ENCODE assay signal across 9 cellular contexts in genomic region chr4:90357117-90357710, GRCh38.
A peak's percentile ranks its signal among the peaks of the same experiment; 100 is the strongest.
DNase-seq lines count a peak whose midpoint lies in the region; ATAC-seq and TF ChIP-seq lines count a peak whose summit lies in the region.
"Had no signal": no experiment of that assay in that cellular context is flagged by ENCODE, and none has a peak within 500 bp of the region (broad histone marks: within the 10 kb centered on the region; RNA-seq: fewer than 3 reads in every experiment).

No MANE protein-coding gene starts in this region.

- H3K4me3 ChIP-seq in HFF-Myc (replicated peaks; ENCODE audit: low read depth, low read length), result no peak overlapping the region
- H3K4me3 ChIP-seq in neural progenitor cell, result no peak overlapping the region
- H3K4me3 ChIP-seq: skin epidermis had no signal

- no peaks in the 10 kb centered on the region for H3K9me3 Mint-ChIP-seq in neural progenitor cell
- H3K9me3 Mint-ChIP-seq in activated T-helper 2 cell treated with anti-CD3 and anti-CD28 coated beads, Interferon-gamma antibody, Interleukin-2, Interleukin-4, amounts not matched to agents 10 μg/mL and 5 μg/mL and 100 μg/mL, durations not matched to agents 14 hours and 24 hours and 36 hours, result no peaks in the 10 kb centered on the region

- TF ChIP-seq CTCF in HFF-Myc (IDR thresholded peaks at IDR 0.05; ENCODE audit: low read depth, low read length, missing control alignments) (peak; percentile 12), neural progenitor cell (IDR thresholded peaks at IDR 0.05) (peak; percentile 79)

- peak overlapping the region; percentile 50 for H2AFZ ChIP-seq in neural progenitor cell (replicated peaks)

- H3K36me3 ChIP-seq in neural progenitor cell, result no peaks in the 10 kb centered on the region

- no peak overlapping the region for H3K27ac ChIP-seq in neural progenitor cell
- H3K27ac ChIP-seq: skin epidermis had no signal

- no peak for ATAC-seq in GM19463 (IDR thresholded peaks at IDR 0.05; ENCODE audit: unreplicated experiment)

- DNase-seq in DMS 273 (lab: John Stamatoyannopoulos, UW; ENCODE audit: unreplicated experiment) (peak; percentile 61), HFF-Myc (ENCODE audit: extremely low read depth, low read depth) (peak; percentile 6), NCI-H774 (lab: John Stamatoyannopoulos, UW) (peak; percentile 0), dermis blood vessel endothelial cell (peak; percentile 73), neural progenitor cell (ENCODE audit: low spot score) (peak; percentile 61)
- no peak for DNase-seq in activated T-helper 2 cell treated with anti-CD3 and anti-CD28 coated beads, Interferon-gamma antibody, Interleukin-2, Interleukin-4, amounts not matched to agents 10 μg/mL and 5 μg/mL and 100 μg/mL, durations not matched to agents 14 hours and 24 hours and 36 hours (ENCODE audit: low spot score)
- no peak for DNase-seq in activated CD4-positive, CD25-positive, alpha-beta regulatory T cell treated with anti-CD3 and anti-CD28 coated beads, Interleukin-2, amount 50 U/mL, for 72 hours

- H3K27me3 ChIP-seq in neural progenitor cell, result no peaks in the 10 kb centered on the region

- no peaks in the 10 kb centered on the region for H3K4me1 ChIP-seq in neural progenitor cell

- H3K9me3 ChIP-seq in neural progenitor cell (ENCODE audit: low read depth), result no peaks in the 10 kb centered on the region

- no peaks in the 10 kb centered on the region for H3K36me3 Mint-ChIP-seq in neural progenitor cell
- H3K36me3 Mint-ChIP-seq in activated T-helper 2 cell treated with anti-CD3 and anti-CD28 coated beads, Interferon-gamma antibody, Interleukin-2, Interleukin-4, amounts not matched to agents 10 μg/mL and 5 μg/mL and 100 μg/mL, durations not matched to agents 14 hours and 24 hours and 36 hours (ENCODE audit: low read depth), result no peaks in the 10 kb centered on the region

- no peaks in the 10 kb centered on the region for H3K79me2 ChIP-seq in neural progenitor cell (ENCODE audit: low read depth)

- H3K4me3 Mint-ChIP-seq in neural progenitor cell, result no peak overlapping the region
- H3K4me3 Mint-ChIP-seq in activated T-helper 2 cell treated with anti-CD3 and anti-CD28 coated beads, Interferon-gamma antibody, Interleukin-2, Interleukin-4, amounts not matched to agents 10 μg/mL and 5 μg/mL and 100 μg/mL, durations not matched to agents 14 hours and 24 hours and 36 hours (ENCODE audit: low read depth), result no peak overlapping the region

- H3K4me1 Mint-ChIP-seq in neural progenitor cell, result peaks cover 2% of the 10 kb centered on the region
- no peaks in the 10 kb centered on the region for H3K4me1 Mint-ChIP-seq in activated T-helper 2 cell treated with anti-CD3 and anti-CD28 coated beads, Interferon-gamma antibody, Interleukin-2, Interleukin-4, amounts not matched to agents 10 μg/mL and 5 μg/mL and 100 μg/mL, durations not matched to agents 14 hours and 24 hours and 36 hours (ENCODE audit: low read depth)

- no peak overlapping the region for H3K4me2 ChIP-seq in neural progenitor cell

- no peaks in the 10 kb centered on the region for H3F3A ChIP-seq in neural progenitor cell (ENCODE audit: low read depth)

- no peaks in the 10 kb centered on the region for H4K20me1 ChIP-seq in neural progenitor cell (ENCODE audit: low read depth)

- no peak overlapping the region for H3K27ac Mint-ChIP-seq in neural progenitor cell
- H3K27ac Mint-ChIP-seq in activated T-helper 2 cell treated with anti-CD3 and anti-CD28 coated beads, Interferon-gamma antibody, Interleukin-2, Interleukin-4, amounts not matched to agents 10 μg/mL and 5 μg/mL and 100 μg/mL, durations not matched to agents 14 hours and 24 hours and 36 hours, result no peak overlapping the region

- no peak overlapping the region for H3K9ac ChIP-seq in neural progenitor cell

- intact Hi-C loops in activated T-helper 2 cell treated with anti-CD3 and anti-CD28 coated beads, Interferon-gamma antibody, Interleukin-2, Interleukin-4, amounts not matched to agents 10 μg/mL and 5 μg/mL and 100 μg/mL, durations not matched to agents 14 hours and 24 hours and 36 hours (cut with micrococcal nuclease), result no loop called here

- H3K27me3 Mint-ChIP-seq in neural progenitor cell (ENCODE audit: insufficient read depth, low read depth), result no peaks in the 10 kb centered on the region
- no peaks in the 10 kb centered on the region for H3K27me3 Mint-ChIP-seq in activated T-helper 2 cell treated with anti-CD3 and anti-CD28 coated beads, Interferon-gamma antibody, Interleukin-2, Interleukin-4, amounts not matched to agents 10 μg/mL and 5 μg/mL and 100 μg/mL, durations not matched to agents 14 hours and 24 hours and 36 hours (ENCODE audit: low read depth)

Comparison
In these comparisons a context has a peak if more than half of its experiments do, and no peak if none do; other contexts are left out.
1. DNase-seq: peak in DMS 273 (single experiment), HFF-Myc (single experiment), NCI-H774 (single experiment), dermis blood vessel endothelial cell (single experiment) and neural progenitor cell (single experiment); none in activated T-helper 2 cell treated with anti-CD3 and anti-CD28 coated beads, Interferon-gamma antibody, Interleukin-2, Interleukin-4, amounts not matched to agents 10 μg/mL and 5 μg/mL and 100 μg/mL, durations not matched to agents 14 hours and 24 hours and 36 hours (single experiment) and activated CD4-positive, CD25-positive, alpha-beta regulatory T cell treated with anti-CD3 and anti-CD28 coated beads, Interleukin-2, amount 50 U/mL, for 72 hours (single experiment).